ENCODE assay signal across 8 cellular contexts in genomic region chr9:134065720-134066419, GRCh38. TPM values are rescaled to one million over a fixed set of nuclear protein-coding genes. Genes with fewer than 3 reads are reported as not detected.
DNase-seq lines count a peak whose midpoint lies in the region; ATAC-seq and TF ChIP-seq lines count a peak whose summit lies in the region.

No MANE protein-coding gene starts in this region.

- no peak overlapping the region for H3K18ac ChIP-seq in IMR-90 (ENCODE audit: low read depth, low read length)

- dilution Hi-C loops in IMR-90 (cut with HindIII; ENCODE audit: low sequenced_read_pairs, unreplicated experiment) = no loop called here

- DNase-seq in GM10266 (ENCODE audit: extremely low spot score) (peak; percentile 91), IMR-90 (peak; percentile 66), colonic mucosa (peak; percentile 64), mesenteric fat pad (ENCODE audit: low spot score) (peak; percentile 78), NCI-H82 (lab: John Stamatoyannopoulos, UW) (no peak), superior temporal gyrus (ENCODE audit: extremely low spot score) (no peak)
- peak; percentile 16 to 39 (median 28) for DNase-seq in activated CD4-positive, CD25-positive, alpha-beta regulatory T cell (lab: John Stamatoyannopoulos, UW)
- DNase-seq in stimulated activated CD8-positive, alpha-beta memory T cell treated with anti-CD3 and anti-CD28 coated beads, Interleukin-7, amount 100 ng/mL, for 4 hours (ENCODE audit: low read depth in 2 of 2) = peak; percentile 46 to 47

- peak overlapping the region; percentile 91 for H2AK9ac ChIP-seq in IMR-90 (replicated peaks; ENCODE audit: low read depth, low read length, poor library complexity)

- WGBS in IMR-90 (ENCODE audit: extremely low coverage in 2 of 2, insufficient read length in 1 of 2), 2 experiments = 0% methylated on average over 1 of the region's 23 CpGs; no CpG with 5 or more reads in 1 of the 2 experiments

- CTCF ChIA-PET in IMR-90 (lab: Yijun Ruan, JAX) = interaction anchor here (0.5 kb wide), 1 partner anchor 82 kb away, joined by 3 read pairs; no protein-coding TSS in a partner anchor

- H3K9ac ChIP-seq in IMR-90 (ENCODE audit: low read depth, low read length) = peak overlapping the region; percentile 86
- H3K9ac ChIP-seq in colonic mucosa (ENCODE audit: low read depth in 2 of 2, low read length in 2 of 2) = peak overlapping the region; percentile 77 to 90

- peak overlapping the region in 1 of 2 experiments; percentile 24; a peak in 2 of 4 replicates for H4K8ac ChIP-seq in IMR-90 (ENCODE audit: low read depth in 2 of 2, low read length in 2 of 2)

- H3K4me1 ChIP-seq in IMR-90 (ENCODE audit: control insufficient read depth, insufficient read depth, low read length) (peaks cover 9% of the 10 kb centered on the region), colonic mucosa (peaks cover 3% of the 10 kb centered on the region)

- no peak overlapping the region for H2BK15ac ChIP-seq in IMR-90 (ENCODE audit: low read depth, low read length)

- no peak overlapping the region for H4K5ac ChIP-seq in IMR-90 (ENCODE audit: low read depth, low read length)

- no peak for TF ChIP-seq RAD21 in IMR-90 (IDR thresholded peaks at IDR 0.05; ENCODE audit: low read length)

- H3K27me3 ChIP-seq in IMR-90 (ENCODE audit: control insufficient read depth, insufficient read depth, low read length) = peaks cover 19% of the 10 kb centered on the region
- H3K27me3 ChIP-seq in colonic mucosa = no peaks in the 10 kb centered on the region

- no peak overlapping the region; the same call in 1 of the 2 replicates for H4K91ac ChIP-seq in IMR-90 (ENCODE audit: insufficient read depth, low read depth, low read length)

- no peaks in the 10 kb centered on the region for H3K9me3 ChIP-seq in IMR-90 (ENCODE audit: control insufficient read depth, insufficient read depth, low read length)
- no peaks in the 10 kb centered on the region for H3K9me3 ChIP-seq in colonic mucosa

- H3K4me3 ChIP-seq in IMR-90 (ENCODE audit: insufficient read depth, low read depth, low read length) (peak overlapping the region; percentile 96), colonic mucosa (peak overlapping the region; percentile 57)

- H2AK5ac ChIP-seq in IMR-90 (ENCODE audit: low read depth, low read length) = no peak overlapping the region

- BruUV-seq in IMR-90 (replicated peaks; lab: Mats Ljungman, UMichigan) = no TSS peak

- peak overlapping the region; percentile 33 for H3K23ac ChIP-seq in IMR-90 (ENCODE audit: low read depth, low read length)

- H2BK5ac ChIP-seq in IMR-90 (ENCODE audit: low read depth, low read length, poor library complexity, severe bottlenecking) = peak overlapping the region; percentile 33

- H3K79me1 ChIP-seq in IMR-90 (ENCODE audit: low read depth in 1 of 2, low read length in 2 of 2) = peaks cover 15 to 62% of the 10 kb centered on the region in 2 experiments

- H4K20me1 ChIP-seq in IMR-90 (ENCODE audit: insufficient read depth, low read length) = peaks cover 60% of the 10 kb centered on the region

- TF ChIP-seq CTCF in GM10266 (IDR thresholded peaks at IDR 0.05; ENCODE audit: control insufficient read depth, insufficient read depth, low read depth, missing control alignments) = no peak
- no peak for TF ChIP-seq CTCF in IMR-90 (conservative IDR thresholded peaks at IDR 0.05; ENCODE audit: low read depth, low read length)
- no peak for TF ChIP-seq CTCF in colonic mucosa (IDR thresholded peaks at IDR 0.05)

- no peak overlapping the region for H2BK120ac ChIP-seq in IMR-90 (ENCODE audit: low read depth, low read length)

- 0 out of 2 replicates have a peak overlapping the region, but pooled peaks have one; percentile 12 for H3K4ac ChIP-seq in IMR-90 (ENCODE audit: low read depth, low read length)

- H2AFZ ChIP-seq in IMR-90 (replicated peaks; ENCODE audit: low read length, poor library complexity) = peak overlapping the region; percentile 58

- no peak for TF ChIP-seq POLR2A in IMR-90 (IDR thresholded peaks at IDR 0.05; ENCODE audit: low read depth, low read length)

- H3K36me3 ChIP-seq in IMR-90 (ENCODE audit: control insufficient read depth, insufficient read depth, low read length) = no peaks in the 10 kb centered on the region
- no peaks in the 10 kb centered on the region for H3K36me3 ChIP-seq in colonic mucosa

- peak overlapping the region; percentile 79 for H3K4me2 ChIP-seq in IMR-90 (ENCODE audit: low read depth, low read length)

- peak; percentile 12 for ATAC-seq in IMR-90 (ENCODE audit: low read depth)

- peak overlapping the region; percentile 34 for H3K14ac ChIP-seq in IMR-90 (replicated peaks; ENCODE audit: low read depth, low read length)

- H3K56ac ChIP-seq in IMR-90 (ENCODE audit: extremely low read depth, insufficient read depth, low read length) = no peak overlapping the region; the same call in 1 of the 2 replicates

- H3K27ac ChIP-seq in IMR-90 (ENCODE audit: insufficient read depth, low read length) (peak overlapping the region; percentile 47), colonic mucosa (peak overlapping the region; percentile 70)

- in situ Hi-C loops in IMR-90 (cut with MboI; ENCODE audit: low sequenced_read_pairs) = no loop called here

- peaks cover 12% of the 10 kb centered on the region; the same call in 1 of the 2 replicates for H3K9me1 ChIP-seq in IMR-90 (ENCODE audit: insufficient read depth, low read length)

- intact Hi-C loops in IMR-90 (cut with micrococcal nuclease) (loop anchor here (2.0 to 10.0 kb wide), 3 partner anchors 71 to 379 kb away; partner anchors contain the start of genes RXRA and WDR5), colonic mucosa (cut with DNase I) (no loop called here)

- H2BK20ac ChIP-seq in IMR-90 (ENCODE audit: low read depth, low read length) = no peak overlapping the region

- POLR2A ChIA-PET in IMR-90 (lab: Charles Lee; ENCODE audit: unreplicated experiment) = no interaction called here

TF ChIP-seq in IMR-90, 13 proteins besides CTCF, POLR2A, EP300 and RAD21:
- TF ChIP-seq ELK1 (IDR thresholded peaks at IDR 0.05; ENCODE audit: borderline replicate concordance, low read depth, low read length) (no peak), MAFK (IDR thresholded peaks at IDR 0.05; ENCODE audit: low read depth, low read length) (no peak), RFX5 (IDR thresholded peaks at IDR 0.05; ENCODE audit: low read depth, low read length) (no peak), FOS (IDR thresholded peaks at IDR 0.05; ENCODE audit: low read depth, low read length) (no peak), RCOR1 (IDR thresholded peaks at IDR 0.05; ENCODE audit: insufficient replicate concordance, low read length) (no peak), USF2 (IDR thresholded peaks at IDR 0.05; ENCODE audit: low read depth, low read length) (no peak), SMC3 (IDR thresholded peaks at IDR 0.05; ENCODE audit: low read depth, low read length) (no peak), MAZ (IDR thresholded peaks at IDR 0.05; ENCODE audit: borderline replicate concordance, low read depth, low read length) (peak; percentile 17; the same call in 1 of the 2 replicates), BHLHE40 (IDR thresholded peaks at IDR 0.05; ENCODE audit: low read depth, low read length) (no peak)

RNA-seq across cellular contexts. Expression of gene BRD3, which starts 2.0 kb away (rescaled TPM):
- 2.2 and 3.6 TPM in 2 replicates for total RNA-seq in IMR-90 (2012; rRNA removed)
- 7.1 and 7.2 TPM in 2 replicates for polyA plus RNA-seq in IMR-90 (2012; rRNA removed)
- polyA plus RNA-seq in IMR-90 (2012; cell fraction: cytosol; rRNA removed) = 10.8 and 13.9 TPM in 2 replicates
- 16.3 and 23.7 TPM in 2 replicates for polyA plus RNA-seq in IMR-90 (2012; cell fraction: nucleus; rRNA removed; ENCODE audit: low replicate concordance)
- 10 to 100 TPM; 26.8 to 50.9 TPM for total RNA-seq in colonic mucosa
- 28.6 TPM for total RNA-seq in mesenteric fat pad

RNA-seq across cellular contexts. Expression of gene BRD3OS, which starts 40.6 kb away (rescaled TPM):
- total RNA-seq in IMR-90 (2012; rRNA removed) (15.3 and 15.8 TPM in 2 replicates), colonic mucosa (1 to 10 TPM; 5.2 to 6.9 TPM), mesenteric fat pad (13.5 TPM)
- 19.3 and 20.7 TPM in 2 replicates for polyA plus RNA-seq in IMR-90 (2012; rRNA removed)
- polyA plus RNA-seq in IMR-90 (2012; cell fraction: cytosol; rRNA removed) = 13.9 and 14.8 TPM in 2 replicates
- 9.0 and 16.2 TPM in 2 replicates for polyA plus RNA-seq in IMR-90 (2012; cell fraction: nucleus; rRNA removed; ENCODE audit: low replicate concordance)

Comparison
In these comparisons a context has a peak if more than half of its experiments do, and no peak if none do; other contexts are left out.
1. DNase-seq: peak in GM10266 (single experiment), IMR-90 (single experiment), activated CD4-positive, CD25-positive, alpha-beta regulatory T cell (4 of 4), colonic mucosa (single experiment), mesenteric fat pad (single experiment) and stimulated activated CD8-positive, alpha-beta memory T cell treated with anti-CD3 and anti-CD28 coated beads, Interleukin-7, amount 100 ng/mL, for 4 hours (2 of 2); none in NCI-H82 (single experiment) and superior temporal gyrus (single experiment).